In the genomic region with DNA sequence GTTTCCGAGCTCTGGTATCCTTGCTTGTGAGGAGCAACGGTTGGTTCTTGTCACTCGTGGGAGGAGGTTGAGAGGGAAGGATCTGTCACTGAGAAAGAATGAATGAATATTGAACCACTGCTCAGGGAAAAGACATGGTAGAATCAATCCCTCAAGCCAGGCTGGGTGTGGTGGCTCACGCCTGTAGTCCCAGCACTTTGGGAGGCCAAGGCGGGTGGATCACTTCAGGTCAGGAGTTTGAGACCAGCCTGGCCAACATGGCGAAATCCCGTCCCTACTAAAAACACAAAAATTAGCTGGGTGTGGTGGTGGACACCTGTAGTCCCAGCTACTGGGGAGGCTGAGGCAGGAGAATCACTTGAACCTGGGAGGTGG, we compare ENCODE assay signal across 9 cellular contexts. TPM values are rescaled to one million over a fixed set of nuclear protein-coding genes. Genes with fewer than 3 reads are reported as not detected.
DNase-seq lines count a peak whose midpoint lies in the region; ATAC-seq and TF ChIP-seq lines count a peak whose summit lies in the region.
"Not testable (repeated sequence)": the region's sequence is repeated elsewhere in the genome, so short reads cannot be mapped to it uniquely, and the experiment has no call there.
"Had no signal": no experiment of that assay in that cellular context is flagged by ENCODE, and none has a peak within 500 bp of the region (broad histone marks: within the 10 kb centered on the region; RNA-seq: fewer than 3 reads in every experiment).

No MANE protein-coding gene starts in this region.

- H3K4me3 Mint-ChIP-seq in CD4-positive, alpha-beta T cell: peak overlapping the region; percentile 98
- H3K4me3 Mint-ChIP-seq in T-cell: peak overlapping the region; percentile 90 to 98 (median 92)
- peak overlapping the region; percentile 89 for H3K4me3 Mint-ChIP-seq in activated T-helper 1 cell treated with anti-CD3 and anti-CD28 coated beads, Interleukin-12 subunit alpha, Interleukin-12 subunit beta, Interleukin-2, Interleukin-4 antibody, amounts not matched to agents 30 ng/mL and 10 ng/mL and 1 ng/mL, durations not matched to agents 14 hours and 24 hours and 36 hours
- not testable (repeated sequence) for H3K4me3 Mint-ChIP-seq in chondrocyte (ENCODE audit: unreplicated experiment)

- H3K9me3 ChIP-seq in CD4-positive, alpha-beta T cell (ENCODE audit: control insufficient read depth, low read length); right lobe of liver; neutrophil; thoracic aorta: not testable (repeated sequence)

- H3K27ac ChIP-seq in CD4-positive, alpha-beta T cell (ENCODE audit: low read depth, low read length): peak overlapping the region; percentile 82
- peak overlapping the region; percentile 100 for H3K27ac ChIP-seq in KMS-11
- H3K27ac ChIP-seq in right lobe of liver: peak overlapping the region in 2 of 3 donors; percentile 34 to 54
- peak overlapping the region; percentile 97 for H3K27ac ChIP-seq in neutrophil
- not testable (repeated sequence) for H3K27ac ChIP-seq in thoracic aorta

- H3K36me3 ChIP-seq in KMS-11 (ENCODE audit: insufficient read depth); right lobe of liver; neutrophil; thoracic aorta: not testable (repeated sequence)

- CTCF ChIA-PET in CD4-positive, alpha-beta T cell (lab: Charles Lee); T-cell (lab: Charles Lee): not testable (repeated sequence)

- WGBS in right lobe of liver (ENCODE audit: insufficient coverage, low coverage, low lambda C conversion rate, missing lambda C conversion rate): 58% methylated on average over 4 of the region's 7 CpGs

- H2AFZ ChIP-seq in KMS-11 (ENCODE audit: low read depth): peak overlapping the region; percentile 19; the same call in 1 of the 2 replicates

- POLR2A ChIA-PET in CD4-positive, alpha-beta T cell (lab: Charles Lee); T-cell (lab: Charles Lee): not testable (repeated sequence)

- H3K27me3 Mint-ChIP-seq in CD4-positive, alpha-beta T cell; T-cell; activated T-helper 1 cell treated with anti-CD3 and anti-CD28 coated beads, Interleukin-12 subunit alpha, Interleukin-12 subunit beta, Interleukin-2, Interleukin-4 antibody, amounts not matched to agents 30 ng/mL and 10 ng/mL and 1 ng/mL, durations not matched to agents 14 hours and 24 hours and 36 hours (ENCODE audit: insufficient read depth); chondrocyte (ENCODE audit: low read depth): not testable (repeated sequence)

- TF ChIP-seq POLR2A in right lobe of liver (IDR thresholded peaks at IDR 0.05): not testable (repeated sequence)

- H3K9ac ChIP-seq in KMS-11: peak overlapping the region; percentile 97

- H3K4me3 ChIP-seq in KMS-11 (IDR thresholded peaks at IDR 0.05; ENCODE audit: insufficient read depth, low read depth, low read length); right lobe of liver: not testable (repeated sequence)
- H3K4me3 ChIP-seq in neutrophil (ENCODE audit: low read depth in 1 of 2, low read length in 1 of 2) (peak overlapping the region; percentile 82 to 86), thoracic aorta (peak overlapping the region; percentile 65)

- peak overlapping the region; percentile 98 for H3K27ac Mint-ChIP-seq in CD4-positive, alpha-beta T cell
- peak overlapping the region; percentile 98 to 100 for H3K27ac Mint-ChIP-seq in T-cell
- peak overlapping the region; percentile 99 for H3K27ac Mint-ChIP-seq in activated T-helper 1 cell treated with anti-CD3 and anti-CD28 coated beads, Interleukin-12 subunit alpha, Interleukin-12 subunit beta, Interleukin-2, Interleukin-4 antibody, amounts not matched to agents 30 ng/mL and 10 ng/mL and 1 ng/mL, durations not matched to agents 14 hours and 24 hours and 36 hours
- not testable (repeated sequence) for H3K27ac Mint-ChIP-seq in chondrocyte (ENCODE audit: unreplicated experiment)

- H3K36me3 Mint-ChIP-seq in CD4-positive, alpha-beta T cell (ENCODE audit: low read depth): peaks cover 36% of the 10 kb centered on the region
- H3K36me3 Mint-ChIP-seq in T-cell: peaks cover 13% of the 10 kb centered on the region
- H3K36me3 Mint-ChIP-seq in activated T-helper 1 cell treated with anti-CD3 and anti-CD28 coated beads, Interleukin-12 subunit alpha, Interleukin-12 subunit beta, Interleukin-2, Interleukin-4 antibody, amounts not matched to agents 30 ng/mL and 10 ng/mL and 1 ng/mL, durations not matched to agents 14 hours and 24 hours and 36 hours (ENCODE audit: low read depth); chondrocyte (ENCODE audit: low read depth): not testable (repeated sequence)

- H3K4me2 ChIP-seq in KMS-11: peak overlapping the region; percentile 62

- not testable (repeated sequence) for H3K27me3 ChIP-seq in CD4-positive, alpha-beta T cell (ENCODE audit: control insufficient read depth, insufficient read depth, low read length); KMS-11 (ENCODE audit: insufficient read depth, low read depth); right lobe of liver; neutrophil; thoracic aorta (replicated peaks; ENCODE audit: insufficient read depth)

- intact Hi-C loops in CD4-positive, alpha-beta T cell (cut with DNase I, micrococcal nuclease): loop anchor here (2.0 to 10.0 kb wide), 9 partner anchors 15 to 1157 kb away; a partner anchor contains a TSS
- intact Hi-C loops in activated T-helper 1 cell treated with anti-CD3 and anti-CD28 coated beads, Interleukin-12 subunit alpha, Interleukin-12 subunit beta, Interleukin-2, Interleukin-4 antibody, amounts not matched to agents 30 ng/mL and 10 ng/mL and 1 ng/mL, durations not matched to agents 14 hours and 24 hours and 36 hours (cut with micrococcal nuclease): loop anchor here (1.0 to 5.0 kb wide), 9 partner anchors 15 to 1175 kb away; a partner anchor contains a TSS
- intact Hi-C loops in right lobe of liver (cut with DNase I): not testable (repeated sequence)

- ATAC-seq in CD4-positive, alpha-beta T cell (ENCODE audit: poor library complexity); right lobe of liver; thoracic aorta (ENCODE audit: insufficient number of reproducible peaks, low FRiP score, low read depth): not testable (repeated sequence)
- ATAC-seq in T-cell (replicated peaks in 1 of 4): peak in 1 of 4 experiments; percentile 4

- TF ChIP-seq CTCF in CD4-positive, alpha-beta T cell (IDR thresholded peaks at IDR 0.05); KMS-11 (conservative IDR thresholded peaks at IDR 0.05; ENCODE audit: low read depth, low read length); chondrocyte (IDR thresholded peaks at IDR 0.05); right lobe of liver (IDR thresholded peaks at IDR 0.05); neutrophil (IDR thresholded peaks at IDR 0.05); thoracic aorta (IDR thresholded peaks at IDR 0.05): not testable (repeated sequence)

- H3K9me3 Mint-ChIP-seq in CD4-positive, alpha-beta T cell; T-cell; activated T-helper 1 cell treated with anti-CD3 and anti-CD28 coated beads, Interleukin-12 subunit alpha, Interleukin-12 subunit beta, Interleukin-2, Interleukin-4 antibody, amounts not matched to agents 30 ng/mL and 10 ng/mL and 1 ng/mL, durations not matched to agents 14 hours and 24 hours and 36 hours; chondrocyte (ENCODE audit: low read depth): not testable (repeated sequence)

- H3K4me1 Mint-ChIP-seq in CD4-positive, alpha-beta T cell (ENCODE audit: low read depth): peaks cover 21% of the 10 kb centered on the region
- peaks cover 14 to 20% (median 17%) of the 10 kb centered on the region in 3 donors for H3K4me1 Mint-ChIP-seq in T-cell
- H3K4me1 Mint-ChIP-seq in activated T-helper 1 cell treated with anti-CD3 and anti-CD28 coated beads, Interleukin-12 subunit alpha, Interleukin-12 subunit beta, Interleukin-2, Interleukin-4 antibody, amounts not matched to agents 30 ng/mL and 10 ng/mL and 1 ng/mL, durations not matched to agents 14 hours and 24 hours and 36 hours (ENCODE audit: low read depth): peaks cover 16% of the 10 kb centered on the region
- H3K4me1 Mint-ChIP-seq in chondrocyte (ENCODE audit: low read depth): not testable (repeated sequence)

- H3K79me2 ChIP-seq in KMS-11 (ENCODE audit: insufficient read depth, low read depth): peaks cover 24% of the 10 kb centered on the region; the same call in 1 of the 2 replicates

- DNase-seq in CD4-positive, alpha-beta T cell; T-cell; activated T-helper 1 cell treated with anti-CD3 and anti-CD28 coated beads, Interleukin-12 subunit alpha, Interleukin-12 subunit beta, Interleukin-2, Interleukin-4 antibody, amounts not matched to agents 30 ng/mL and 10 ng/mL and 1 ng/mL, durations not matched to agents 14 hours and 24 hours and 36 hours (ENCODE audit: low spot score); right lobe of liver; thoracic aorta (ENCODE audit: low spot score): not testable (repeated sequence)
- peak; percentile 21 for DNase-seq in chondrocyte (ENCODE audit: low spot score)

- not testable (repeated sequence) for H3K4me1 ChIP-seq in KMS-11 (ENCODE audit: low read depth, poor library complexity, severe bottlenecking); right lobe of liver; thoracic aorta (ENCODE audit: control insufficient read depth in 1 of 2, low read depth in 2 of 2)
- peaks cover 27 to 42% of the 10 kb centered on the region in 2 experiments for H3K4me1 ChIP-seq in neutrophil (ENCODE audit: control insufficient read depth in 1 of 2, insufficient read depth in 1 of 2, low read depth in 1 of 2, low read length in 1 of 2)

- not testable (repeated sequence) for H4K20me1 ChIP-seq in KMS-11 (ENCODE audit: insufficient read depth)

RNA-seq across cellular contexts. Expression of a gene that starts 0.7 kb away (rescaled TPM):
- 100 to 1,000 TPM; 139 TPM for total RNA-seq in CD4-positive, alpha-beta T cell
- 100 to 1,000 TPM; 114 to 219 (median 182) TPM for total RNA-seq in T-cell
- total RNA-seq in activated T-helper 1 cell treated with anti-CD3 and anti-CD28 coated beads, Interleukin-12 subunit alpha, Interleukin-12 subunit beta, Interleukin-2, Interleukin-4 antibody, amounts not matched to agents 30 ng/mL and 10 ng/mL and 1 ng/mL, durations not matched to agents 14 hours and 24 hours and 36 hours: 20.4 and 21.8 TPM in 2 replicates
- total RNA-seq in chondrocyte: not detected in 3 replicates
- total RNA-seq in right lobe of liver: under 1 TPM; 0.37 to 0.87 (median 0.73) TPM
- 1 to 10 TPM; 4.0 to 4.2 TPM for total RNA-seq in thoracic aorta
- total RNA-seq: progenitor cell of endocrine pancreas had no signal

RNA-seq across cellular contexts. Expression of a gene that starts 53.7 kb away (rescaled TPM):
- total RNA-seq in CD4-positive, alpha-beta T cell: 100 to 1,000 TPM; 143 to 149 TPM
- total RNA-seq in T-cell (100 to 1,000 TPM; 120 to 162 (median 155) TPM), chondrocyte (33.2 to 38.0 TPM (median 34.3 TPM) in 3 replicates), right lobe of liver (10 to 100 TPM; 15.1 to 33.2 (median 24.0) TPM), thoracic aorta (10 to 100 TPM; 53.3 to 71.5 TPM)
- total RNA-seq in activated T-helper 1 cell treated with anti-CD3 and anti-CD28 coated beads, Interleukin-12 subunit alpha, Interleukin-12 subunit beta, Interleukin-2, Interleukin-4 antibody, amounts not matched to agents 30 ng/mL and 10 ng/mL and 1 ng/mL, durations not matched to agents 14 hours and 24 hours and 36 hours: 63.9 and 66.1 TPM in 2 replicates
